16 cellular contexts compared by ENCODE assay signal in the genomic region with DNA sequence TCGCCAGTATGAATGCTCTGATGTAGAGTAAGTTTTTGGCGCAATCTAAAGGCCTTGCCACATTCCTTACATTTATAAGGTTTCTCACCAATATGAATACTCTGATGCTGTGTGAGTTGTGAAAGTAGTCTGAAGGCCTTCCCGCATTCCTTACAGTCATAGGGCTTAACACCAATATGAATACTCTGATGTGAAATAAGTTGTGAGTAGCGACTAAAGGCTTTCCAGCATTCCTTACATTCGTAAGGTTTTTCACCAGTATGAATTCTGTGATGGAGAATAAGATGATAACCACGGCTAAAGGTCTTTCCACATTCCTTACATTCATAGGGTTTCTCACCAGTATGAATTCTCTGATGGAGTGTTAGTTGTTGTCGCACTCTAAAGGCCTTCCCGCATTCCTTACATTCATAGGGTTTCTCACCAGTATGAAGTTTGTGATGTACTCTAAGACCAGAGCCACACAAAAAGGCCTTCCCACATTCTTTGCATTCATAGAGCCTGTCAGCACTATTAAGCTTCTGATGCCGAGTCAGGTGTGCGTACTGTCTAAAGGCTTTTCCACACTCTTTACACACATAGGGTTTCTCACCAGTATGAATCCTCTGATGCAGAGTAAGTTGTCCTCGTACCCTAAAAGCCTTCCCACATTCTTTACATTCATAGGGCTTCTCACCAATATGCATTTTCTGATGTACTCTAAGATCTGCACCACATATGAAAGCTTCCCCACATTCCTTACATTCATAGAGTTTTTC.
"Had no signal": no experiment of that assay in that cellular context is flagged by ENCODE, and none has a peak within 500 bp of the region (broad histone marks: within the 10 kb centered on the region; RNA-seq: fewer than 3 reads in every experiment).

No MANE protein-coding gene starts in this region.

- H3K27me3 ChIP-seq: pancreas, transverse colon had no signal

- H3K4me1 ChIP-seq: pancreas, transverse colon had no signal

- H3K4me3 Mint-ChIP-seq: activated naive CD4-positive, alpha-beta T cell treated with anti-CD3 and anti-CD28 coated beads, Interleukin-2, amount 50 U/mL, for 24 hours; stimulated activated effector memory CD8-positive, alpha-beta T cell treated with anti-CD3 and anti-CD28 coated beads, Interleukin-12 subunit alpha, Interleukin-12 subunit beta, amount 100 ng/mL, for 72 hours; T-helper 17 cell had no signal

- H3K27ac ChIP-seq: pancreas, transverse colon had no signal

- DNase-seq: activated CD4-positive, alpha-beta T cell treated with anti-CD3 and anti-CD28 coated beads, Interleukin-2, amount 50 U/mL, for 1 hour; activated CD4-positive, CD25-positive, alpha-beta regulatory T cell; activated T-cell treated with anti-CD3 and anti-CD28 coated beads, Interleukin-2, amount 50 U/mL, for 1 hour; amygdala; cerebellar nuclear complex; glutamatergic neuron; left colon; mammary epithelial cell; pancreas; small intestine; T-helper 17 cell; transverse colon had no signal

- H3K27ac Mint-ChIP-seq: activated naive CD4-positive, alpha-beta T cell treated with anti-CD3 and anti-CD28 coated beads, Interleukin-2, amount 50 U/mL, for 24 hours; stimulated activated effector memory CD8-positive, alpha-beta T cell treated with anti-CD3 and anti-CD28 coated beads, Interleukin-12 subunit alpha, Interleukin-12 subunit beta, amount 100 ng/mL, for 72 hours; T-helper 17 cell had no signal

- FAIRE-seq: pancreas, small intestine, TTC549 had no signal

- H3K27me3 Mint-ChIP-seq: activated naive CD4-positive, alpha-beta T cell treated with anti-CD3 and anti-CD28 coated beads, Interleukin-2, amount 50 U/mL, for 24 hours; T-helper 17 cell had no signal

- H3K4me1 Mint-ChIP-seq: activated naive CD4-positive, alpha-beta T cell treated with anti-CD3 and anti-CD28 coated beads, Interleukin-2, amount 50 U/mL, for 24 hours; stimulated activated effector memory CD8-positive, alpha-beta T cell treated with anti-CD3 and anti-CD28 coated beads, Interleukin-12 subunit alpha, Interleukin-12 subunit beta, amount 100 ng/mL, for 72 hours; T-helper 17 cell had no signal

- H3K4me3 ChIP-seq: pancreas, transverse colon had no signal

- ATAC-seq: esophagus mucosa; left colon; pancreas; stimulated activated effector memory CD8-positive, alpha-beta T cell treated with anti-CD3 and anti-CD28 coated beads, Interleukin-12 subunit alpha, Interleukin-12 subunit beta, amount 100 ng/mL, for 72 hours; T-helper 17 cell had no signal
